20 cellular contexts compared by ENCODE assay signal in the genomic region with DNA sequence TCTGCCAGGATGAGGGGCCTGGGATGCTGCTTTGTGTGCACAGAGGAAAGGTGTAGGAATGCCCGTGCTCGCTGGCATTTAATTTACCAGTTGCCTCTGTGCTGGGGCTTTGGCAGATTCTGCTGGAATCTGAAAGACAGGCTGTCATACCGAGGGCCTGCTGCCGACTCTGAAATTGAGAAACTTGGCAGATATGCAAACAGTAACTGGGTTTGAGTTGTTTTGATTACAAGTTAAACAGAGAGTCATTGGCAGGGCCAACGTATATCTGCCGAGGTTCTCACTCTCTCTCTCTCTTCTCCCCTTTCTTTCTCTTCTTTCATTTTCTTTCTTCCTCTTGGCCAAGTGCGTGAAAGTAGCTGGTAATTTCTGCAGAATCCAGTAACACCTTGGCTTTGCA.
A peak's percentile ranks its signal among the peaks of the same experiment; 100 is the strongest.
DNase-seq lines count a peak whose midpoint lies in the region; ATAC-seq and TF ChIP-seq lines count a peak whose summit lies in the region.
"Had no signal": no experiment of that assay in that cellular context is flagged by ENCODE, and none has a peak within 500 bp of the region (broad histone marks: within the 10 kb centered on the region; RNA-seq: fewer than 3 reads in every experiment).

No MANE protein-coding gene starts in this region.

- H3K4me3 ChIP-seq in ovary (no peak overlapping the region), mesenchymal stem cell (ENCODE audit: insufficient read depth in 1 of 2, low read depth in 1 of 2, low read length in 2 of 2) (no peak overlapping the region)
- H3K4me3 ChIP-seq: SJCRH30 had no signal

- H3K36me3 ChIP-seq in ovary: no peaks in the 10 kb centered on the region
- H3K36me3 ChIP-seq in mesenchymal stem cell (ENCODE audit: control insufficient read depth in 1 of 2, insufficient read depth in 2 of 2, low read depth in 1 of 2, low read length in 2 of 2): no peaks in the 10 kb centered on the region
- H3K36me3 ChIP-seq: SJCRH30 had no signal

- no peaks in the 10 kb centered on the region for H3K27me3 Mint-ChIP-seq in CD4-positive, alpha-beta T cell
- H3K27me3 Mint-ChIP-seq in nephron progenitor cell (ENCODE audit: low read depth, poor library complexity): peaks cover 4% of the 10 kb centered on the region

- TF ChIP-seq POLR2A in ovary (IDR thresholded peaks at IDR 0.05): no peak

- POLR2A ChIA-PET in CD4-positive, alpha-beta T cell (lab: Charles Lee): no interaction called here

- H3K4me1 Mint-ChIP-seq in CD4-positive, alpha-beta T cell (ENCODE audit: low read depth): no peaks in the 10 kb centered on the region
- no peaks in the 10 kb centered on the region for H3K4me1 Mint-ChIP-seq in nephron progenitor cell
- H3K4me1 Mint-ChIP-seq: CD14-positive monocyte, IgD-negative memory B cell had no signal

- TF ChIP-seq CTCF in CD4-positive, alpha-beta T cell (IDR thresholded peaks at IDR 0.05): no peak
- no peak for TF ChIP-seq CTCF in nephron progenitor cell (IDR thresholded peaks at IDR 0.05)
- no peak for TF ChIP-seq CTCF in ovary (IDR thresholded peaks at IDR 0.05)

- H2BK120ac ChIP-seq in mesenchymal stem cell (ENCODE audit: low read depth, low read length): no peak overlapping the region

- no peak for DNase-seq in CD4-positive, alpha-beta T cell
- DNase-seq in NCI-H526 (lab: John Stamatoyannopoulos, UW) (peak; percentile 64 to 77), astrocyte of the hippocampus (ENCODE audit: low read depth, low spot score) (peak; percentile 15), left lobe of liver (ENCODE audit: low spot score) (no peak), nephron progenitor cell (no peak), ovary (no peak), mesenchymal stem cell (no peak)
- DNase-seq: AML-193, DMS79 treated with DMSO at 0.1 percent for 48 hours, Kasumi-1, MM.1S, NCI-H1105, NCI-H1694, NCI-H2107, NCI-H510A, NCI-H82, SJCRH30 had no signal

- H3K79me1 ChIP-seq in mesenchymal stem cell (replicated peaks; ENCODE audit: low read length, poor library complexity, severe bottlenecking): no peaks in the 10 kb centered on the region

- H3K9me3 Mint-ChIP-seq in CD4-positive, alpha-beta T cell: no peaks in the 10 kb centered on the region
- H3K9me3 Mint-ChIP-seq in nephron progenitor cell: no peaks in the 10 kb centered on the region
- H3K9me3 Mint-ChIP-seq: IgD-negative memory B cell had no signal

- no peak overlapping the region for H3K27ac ChIP-seq in CD4-positive, alpha-beta T cell (ENCODE audit: low read depth, low read length)
- H3K27ac ChIP-seq in ovary (no peak overlapping the region), mesenchymal stem cell (ENCODE audit: low read length, poor library complexity, severe bottlenecking) (no peak overlapping the region)
- H3K27ac ChIP-seq: SJCRH30 had no signal

- H3K4me2 ChIP-seq in mesenchymal stem cell (ENCODE audit: low read length, poor library complexity, severe bottlenecking): no peak overlapping the region

- peaks cover 18% of the 10 kb centered on the region for H3K27me3 ChIP-seq in CD4-positive, alpha-beta T cell (ENCODE audit: control insufficient read depth, insufficient read depth, low read length)
- no peaks in the 10 kb centered on the region for H3K27me3 ChIP-seq in ovary
- peaks cover 8 to 44% of the 10 kb centered on the region in 2 experiments for H3K27me3 ChIP-seq in mesenchymal stem cell (ENCODE audit: control insufficient read depth in 1 of 2, insufficient read depth in 1 of 2, low read length in 2 of 2)
- H3K27me3 ChIP-seq: SJCRH30 had no signal

- H3K4ac ChIP-seq in mesenchymal stem cell (ENCODE audit: low read depth in 1 of 2, low read length in 2 of 2): no peak overlapping the region

- H3K27ac Mint-ChIP-seq in CD4-positive, alpha-beta T cell: no peak overlapping the region
- H3K27ac Mint-ChIP-seq in nephron progenitor cell: no peak overlapping the region
- H3K27ac Mint-ChIP-seq: IgD-negative memory B cell had no signal

- H2BK12ac ChIP-seq in mesenchymal stem cell (ENCODE audit: low read length in 2 of 2): no peak overlapping the region

- 46 to 67% (median 59%) methylated on average over 7 of the region's 7 CpGs for WGBS in ovary, 3 donors
- 62% methylated on average over 5 of the region's 7 CpGs for WGBS in mesenchymal stem cell

- CTCF ChIA-PET in CD4-positive, alpha-beta T cell (lab: Charles Lee): no interaction called here

- no peak overlapping the region for H2BK15ac ChIP-seq in mesenchymal stem cell (ENCODE audit: low read depth, poor library complexity, severe bottlenecking)

- peak overlapping the region; percentile 7 for H3K4me3 Mint-ChIP-seq in CD4-positive, alpha-beta T cell
- no peak overlapping the region for H3K4me3 Mint-ChIP-seq in nephron progenitor cell
- H3K4me3 Mint-ChIP-seq: CD14-positive monocyte, IgD-negative memory B cell had no signal

- H2AK5ac ChIP-seq in mesenchymal stem cell (ENCODE audit: low read length, severe bottlenecking): no peak overlapping the region

- no peak for ATAC-seq in CD4-positive, alpha-beta T cell (ENCODE audit: poor library complexity)
- peak; percentile 76 for ATAC-seq in left lobe of liver
- ATAC-seq: HCT116 had no signal

- H3K36me3 Mint-ChIP-seq in CD4-positive, alpha-beta T cell (ENCODE audit: low read depth): no peaks in the 10 kb centered on the region
- H3K36me3 Mint-ChIP-seq in nephron progenitor cell (ENCODE audit: low read depth): no peaks in the 10 kb centered on the region
- H3K36me3 Mint-ChIP-seq: CD14-positive monocyte, IgD-negative memory B cell had no signal

- H3K9ac ChIP-seq in mesenchymal stem cell (ENCODE audit: low read length): no peak overlapping the region

- no peak overlapping the region for H3K18ac ChIP-seq in mesenchymal stem cell (ENCODE audit: low read depth in 1 of 2, low read length in 2 of 2)

- H3K14ac ChIP-seq in mesenchymal stem cell (ENCODE audit: low read length in 2 of 2): no peak overlapping the region

- no peak overlapping the region for H2BK5ac ChIP-seq in mesenchymal stem cell (ENCODE audit: low read depth, low read length, poor library complexity, severe bottlenecking)

- no peak overlapping the region for H4K8ac ChIP-seq in mesenchymal stem cell (ENCODE audit: low read length)

- H4K91ac ChIP-seq in mesenchymal stem cell (ENCODE audit: low read length): no peak overlapping the region

- no peak overlapping the region for H3K23ac ChIP-seq in mesenchymal stem cell (ENCODE audit: low read length in 2 of 2)

- intact Hi-C loops in CD4-positive, alpha-beta T cell (cut with DNase I, micrococcal nuclease): no loop called here
- intact Hi-C loops in ovary (cut with DNase I): no loop called here

- no peaks in the 10 kb centered on the region for H3K9me3 ChIP-seq in CD4-positive, alpha-beta T cell (ENCODE audit: control insufficient read depth, low read length)
- H3K9me3 ChIP-seq in ovary: no peaks in the 10 kb centered on the region
- H3K9me3 ChIP-seq in mesenchymal stem cell (ENCODE audit: control insufficient read depth, low read length): no peaks in the 10 kb centered on the region
- H3K9me3 ChIP-seq: SJCRH30 had no signal

- H2AFZ ChIP-seq in mesenchymal stem cell (ENCODE audit: low read depth, low read length): no peak overlapping the region

- H3K4me1 ChIP-seq in ovary (ENCODE audit: insufficient read depth) (no peaks in the 10 kb centered on the region), mesenchymal stem cell (ENCODE audit: control insufficient read depth, insufficient read depth, low read depth, low read length) (no peaks in the 10 kb centered on the region)
- H3K4me1 ChIP-seq: SJCRH30 had no signal

- TF ChIP-seq EP300 in ovary (IDR thresholded peaks at IDR 0.05): no peak

Comparison
In these comparisons a context has a peak if more than half of its experiments do, and no peak if none do; other contexts are left out.
1. DNase-seq: peak in NCI-H526 (2 of 2) and astrocyte of the hippocampus (single experiment); none in CD4-positive, alpha-beta T cell (0 of 10), left lobe of liver (single experiment), nephron progenitor cell (single experiment), ovary (0 of 5) and mesenchymal stem cell (single experiment).